ENCODE assay signal across 8 cellular contexts in the genomic region with DNA sequence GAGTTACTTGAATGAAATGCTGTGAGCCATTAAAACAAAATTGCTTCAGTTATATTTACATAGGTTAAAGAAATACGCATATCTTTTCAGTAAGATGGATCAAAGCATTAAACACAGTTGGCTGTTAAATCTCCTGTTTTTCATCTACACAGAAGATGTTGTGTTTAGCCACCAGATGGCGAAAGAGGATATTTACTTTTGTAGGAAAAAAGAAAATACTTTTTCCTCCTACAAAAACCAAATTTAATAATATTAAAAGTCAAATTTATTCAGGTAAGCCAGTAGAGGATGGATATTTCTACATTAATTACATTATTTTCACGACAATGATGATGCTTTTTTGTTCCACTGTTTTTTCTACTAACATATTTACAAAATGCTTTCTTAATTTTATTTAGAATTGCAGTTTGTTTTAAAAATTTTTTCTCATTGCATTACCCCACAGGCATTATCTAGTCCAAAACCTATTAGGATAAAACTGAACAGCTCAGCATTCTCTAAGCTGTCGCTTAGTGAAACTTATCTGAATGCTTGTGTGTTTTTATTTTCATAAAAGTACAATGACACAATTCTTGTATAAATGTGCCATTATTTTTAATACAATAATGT.
DNase-seq lines count a peak whose midpoint lies in the region; ATAC-seq and TF ChIP-seq lines count a peak whose summit lies in the region.

No MANE protein-coding gene starts in this region.

- no peaks in the 10 kb centered on the region for H3K9me3 Mint-ChIP-seq in mesothelial cell of epicardium
- peaks cover 2% of the 10 kb centered on the region in 2 donors for H3K9me3 Mint-ChIP-seq in activated T-cell treated with anti-CD3 and anti-CD28 coated beads, Interleukin-2, amount 50 U/mL, for 72 hours

- no peak overlapping the region for H3K27ac Mint-ChIP-seq in mesothelial cell of epicardium
- no peak overlapping the region for H3K27ac Mint-ChIP-seq in activated T-cell treated with anti-CD3 and anti-CD28 coated beads, Interleukin-2, amount 50 U/mL, for 72 hours

- TF ChIP-seq CTCF in mesothelial cell of epicardium (IDR thresholded peaks at IDR 0.05; ENCODE audit: unreplicated experiment): peak; percentile 58

- H3K27me3 Mint-ChIP-seq in mesothelial cell of epicardium (ENCODE audit: low read depth): no peaks in the 10 kb centered on the region
- H3K27me3 Mint-ChIP-seq in activated T-cell treated with anti-CD3 and anti-CD28 coated beads, Interleukin-2, amount 50 U/mL, for 72 hours (ENCODE audit: low read depth): no peaks in the 10 kb centered on the region

- DNase-seq in GM03348 (ENCODE audit: low spot score) (peak; percentile 29), NCI-H1105 (lab: John Stamatoyannopoulos, UW) (peak; percentile 60), astrocyte of the hippocampus (ENCODE audit: low read depth, low spot score) (peak; percentile 27), mesothelial cell of epicardium (ENCODE audit: low spot score in 2 of 2, unreplicated experiment in 2 of 2) (no peak), cortex of kidney (lab: John Stamatoyannopoulos, UW) (no peak)
- no peak for DNase-seq in activated T-cell treated with anti-CD3 and anti-CD28 coated beads, Interleukin-2, amount 50 U/mL, for 72 hours

- H3K36me3 Mint-ChIP-seq in mesothelial cell of epicardium: no peaks in the 10 kb centered on the region
- no peaks in the 10 kb centered on the region for H3K36me3 Mint-ChIP-seq in activated T-cell treated with anti-CD3 and anti-CD28 coated beads, Interleukin-2, amount 50 U/mL, for 72 hours (ENCODE audit: insufficient read depth in 2 of 2)

- no peak overlapping the region for H3K4me3 Mint-ChIP-seq in mesothelial cell of epicardium
- no peak overlapping the region for H3K4me3 Mint-ChIP-seq in activated T-cell treated with anti-CD3 and anti-CD28 coated beads, Interleukin-2, amount 50 U/mL, for 72 hours

- H3K4me1 Mint-ChIP-seq in mesothelial cell of epicardium: peaks cover 32% of the 10 kb centered on the region
- no peaks in the 10 kb centered on the region for H3K4me1 Mint-ChIP-seq in activated T-cell treated with anti-CD3 and anti-CD28 coated beads, Interleukin-2, amount 50 U/mL, for 72 hours (ENCODE audit: low read depth)

- ATAC-seq in activated T-cell treated with anti-CD3 and anti-CD28 coated beads, Interleukin-2, amount 50 U/mL, for 72 hours (replicated peaks in 1 of 2): no peak
- no peak for ATAC-seq in GM18870 (IDR thresholded peaks at IDR 0.05; ENCODE audit: unreplicated experiment)
- ATAC-seq in HG03108 (IDR thresholded peaks at IDR 0.05; ENCODE audit: unreplicated experiment): no peak

Comparison
In these comparisons a context has a peak if more than half of its experiments do, and no peak if none do; other contexts are left out.
1. DNase-seq: peak in GM03348 (single experiment), NCI-H1105 (single experiment) and astrocyte of the hippocampus (single experiment); none in mesothelial cell of epicardium (0 of 2), activated T-cell treated with anti-CD3 and anti-CD28 coated beads, Interleukin-2, amount 50 U/mL, for 72 hours (0 of 2) and cortex of kidney (single experiment).